In the genomic region with DNA sequence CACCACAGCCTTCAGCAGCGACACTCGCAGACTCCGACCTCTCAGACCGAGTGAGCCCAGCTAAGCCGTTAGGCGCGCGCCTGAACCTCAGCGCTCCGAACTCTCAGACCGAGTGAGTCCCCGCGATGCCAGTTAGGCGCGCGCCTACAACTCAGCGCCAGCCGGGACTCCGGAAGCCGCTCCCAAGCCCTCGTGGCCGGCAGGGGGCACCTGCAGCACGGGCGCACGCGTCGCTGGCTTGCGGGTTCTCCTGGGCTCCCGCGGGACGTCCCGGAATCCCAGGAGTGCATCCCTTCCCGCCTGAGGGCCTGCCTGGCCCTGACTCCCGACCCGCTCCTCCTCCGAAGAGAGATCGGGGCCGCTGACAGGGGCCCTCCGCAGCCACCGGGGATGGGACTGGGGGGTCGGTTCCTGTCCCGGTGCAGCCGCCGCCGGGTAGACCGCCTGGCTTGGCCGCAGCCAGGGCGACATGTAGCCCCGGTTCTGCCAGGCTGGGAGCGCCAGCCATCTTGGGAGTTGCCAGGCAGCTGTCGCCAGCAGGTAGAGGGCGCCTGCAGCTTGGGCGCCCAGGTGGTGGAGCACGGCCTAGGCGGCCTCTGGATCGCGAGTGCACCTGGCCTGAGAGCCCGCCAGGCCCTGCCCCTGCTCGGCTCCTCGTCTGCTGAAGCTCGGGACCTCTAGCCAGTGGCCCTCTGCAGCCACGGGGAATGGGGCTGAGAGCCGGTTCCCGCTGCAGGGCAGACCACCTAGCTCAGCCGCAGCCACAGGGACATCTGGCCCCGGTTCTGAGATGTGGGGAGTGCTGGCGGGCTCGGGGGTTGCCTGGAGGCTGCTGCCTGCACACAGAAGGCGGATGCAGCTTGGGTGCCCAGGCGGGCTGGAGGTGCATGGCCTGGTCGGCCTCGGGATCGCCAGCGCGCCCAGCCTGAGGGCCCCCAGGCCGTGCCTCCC, we compare ENCODE assay signal across 8 cellular contexts. TPM values are rescaled to one million over a fixed set of nuclear protein-coding genes. Genes with fewer than 3 reads are reported as not detected.
DNase-seq lines count a peak whose midpoint lies in the region; ATAC-seq and TF ChIP-seq lines count a peak whose summit lies in the region.

A gene (minus strand): TSS at position 114 of the 951 bp plus-strand sequence. CDS start 311 bp downstream, outside the sequence.

- peaks cover 16% of the 10 kb centered on the region for H3K4me1 Mint-ChIP-seq in activated T-cell treated with anti-CD3 and anti-CD28 coated beads, Interleukin-2, amount 50 U/mL, for 4 hours (ENCODE audit: low read depth)

- no peaks in the 10 kb centered on the region for H3K9me3 Mint-ChIP-seq in activated T-cell treated with anti-CD3 and anti-CD28 coated beads, Interleukin-2, amount 50 U/mL, for 4 hours

- DNase-seq in AG20443 (ENCODE audit: low spot score): peak; percentile 76
- peak; percentile 88 for DNase-seq in NCI-H774 (lab: John Stamatoyannopoulos, UW)
- peak; percentile 58 for DNase-seq in activated T-cell treated with anti-CD3 and anti-CD28 coated beads, Interleukin-2, amount 50 U/mL, for 4 hours
- DNase-seq in fibroblast of mammary gland (ENCODE audit: low read depth): peak; percentile 40
- peak; percentile 86 for DNase-seq in myocyte (ENCODE audit: low read depth)
- peak; percentile 46 to 79 (median 58) for DNase-seq in stimulated activated naive CD4-positive, alpha-beta T cell (lab: John Stamatoyannopoulos, UW)

- H3K36me3 Mint-ChIP-seq in activated T-cell treated with anti-CD3 and anti-CD28 coated beads, Interleukin-2, amount 50 U/mL, for 4 hours (ENCODE audit: insufficient read depth): peaks cover 3% of the 10 kb centered on the region

- TF ChIP-seq CTCF in fibroblast of mammary gland (conservative IDR thresholded peaks at IDR 0.05; ENCODE audit: control insufficient read depth, insufficient read depth, low read depth, low read length): peak; percentile 35

- peaks cover 22% of the 10 kb centered on the region for H3K27me3 Mint-ChIP-seq in activated T-cell treated with anti-CD3 and anti-CD28 coated beads, Interleukin-2, amount 50 U/mL, for 4 hours (ENCODE audit: low read depth)

- TF ChIP-seq POLR2A in GM19193 (IDR thresholded peaks at IDR 0.05; ENCODE audit: extremely low read depth, insufficient read depth, insufficient read length): peak; percentile 22

- peak within 1 kb of the TSS; percentile 87 for H3K4me3 Mint-ChIP-seq in activated T-cell treated with anti-CD3 and anti-CD28 coated beads, Interleukin-2, amount 50 U/mL, for 4 hours

- H3K4me3 ChIP-seq in fibroblast of mammary gland (ENCODE audit: control insufficient read depth, low read depth, low read length): peak within 1 kb of the TSS; percentile 9

- peak; percentile 61 for ATAC-seq in HG03460 (IDR thresholded peaks at IDR 0.05; ENCODE audit: unreplicated experiment)
- ATAC-seq in activated T-cell treated with anti-CD3 and anti-CD28 coated beads, Interleukin-2, amount 50 U/mL, for 4 hours: peak; percentile 79 to 81

RNA-seq across cellular contexts. Expression of the gene that starts here (rescaled TPM):
- total RNA-seq in activated T-cell treated with anti-CD3 and anti-CD28 coated beads, Interleukin-2, amount 50 U/mL, for 4 hours: 1 to 10 TPM; 2.1 to 5.4 (median 5.3) TPM
- 0.24 and 0.73 TPM in 2 replicates for total RNA-seq in myocyte
- 2.4 TPM for polyA plus RNA-seq in myocyte (2012)

Comparison
In these comparisons a context has a peak if more than half of its experiments do, and no peak if none do; other contexts are left out.
1. Peak in every context shown above with its lines: DNase-seq, ATAC-seq and H3K4me3 ChIP-seq.